8 cellular contexts compared by ENCODE assay signal in the genomic region with DNA sequence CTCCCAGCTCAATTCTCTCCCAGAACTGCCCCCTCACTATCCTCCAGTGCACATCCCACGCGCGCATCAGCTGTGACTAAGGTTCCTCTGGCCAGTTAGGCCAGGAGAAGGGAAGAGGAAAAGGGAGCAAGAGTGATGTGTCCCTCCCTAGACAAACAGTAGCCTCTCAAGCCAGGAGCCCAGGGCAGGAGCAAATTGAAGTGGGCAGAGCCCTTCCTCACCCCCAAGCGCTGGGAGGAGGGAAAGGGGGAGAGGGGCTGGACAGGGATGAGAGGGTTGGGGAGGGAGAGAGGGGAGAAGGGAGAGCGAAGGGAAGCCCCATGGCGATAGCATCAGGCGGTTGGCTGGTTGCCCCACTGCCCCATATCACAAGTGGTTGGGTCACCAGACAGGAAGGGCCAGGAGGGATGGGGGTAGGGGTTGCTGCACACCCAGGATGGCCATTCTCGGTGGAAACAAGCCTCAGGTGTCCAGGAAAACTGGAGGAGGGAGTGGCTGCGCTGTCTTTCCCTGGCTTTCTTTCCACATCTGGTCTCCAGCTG. TPM values are rescaled to one million over a fixed set of nuclear protein-coding genes. Genes with fewer than 3 reads are reported as not detected.
DNase-seq lines count a peak whose midpoint lies in the region; TF ChIP-seq lines count a peak whose summit lies in the region.

No MANE protein-coding gene starts in this region.

- CTCF ChIA-PET in PC-9 (lab: Charles Lee) = no interaction called here

- peak overlapping the region; percentile 84 for H2AFZ ChIP-seq in PC-9

- TSS peak; percentile 46 for BruUV-seq in PC-9 (replicated peaks; lab: Mats Ljungman, UMichigan)

- WGBS in mesodermal cell (ENCODE audit: insufficient coverage in 2 of 2), 2 experiments = 0 to 9% methylated on average over 3 to 4 of the region's 9 CpGs

- peaks cover 47% of the 10 kb centered on the region; the same call in 1 of the 2 replicates for H3F3A ChIP-seq in PC-9 (ENCODE audit: insufficient read depth, low read depth)

- H3K4me1 ChIP-seq in PC-9 (replicated peaks; ENCODE audit: insufficient read depth) = peaks cover 30% of the 10 kb centered on the region
- H3K4me1 ChIP-seq in duodenal mucosa (ENCODE audit: control insufficient read depth in 1 of 2, insufficient read depth in 2 of 2, low read length in 2 of 2) = peaks cover 43 to 55% of the 10 kb centered on the region in 2 donors
- peaks cover 16% of the 10 kb centered on the region for H3K4me1 ChIP-seq in mesodermal cell (ENCODE audit: control insufficient read depth, insufficient read depth, low read length, poor library complexity, severe bottlenecking)
- peaks cover 46% of the 10 kb centered on the region for H3K4me1 ChIP-seq in vagina

- intact Hi-C loops in PC-9 (cut with micrococcal nuclease; ENCODE audit: unreplicated experiment) = loop anchor here (10.0 kb wide), 1 partner anchor 733 kb away; no protein-coding TSS in a partner anchor
- intact Hi-C loops in vagina (cut with DNase I) = loop anchor here (5.0 kb wide), 1 partner anchor 205 kb away; a partner anchor contains a TSS

- H3K4me2 ChIP-seq in PC-9 = peak overlapping the region; percentile 83

- TF ChIP-seq CTCF in PC-9 (conservative IDR thresholded peaks at IDR 0.05) = no peak
- no peak for TF ChIP-seq CTCF in vagina (IDR thresholded peaks at IDR 0.05)

- POLR2A ChIA-PET in PC-9 (lab: Charles Lee; ENCODE audit: unreplicated experiment) = no interaction called here

- peak overlapping the region; percentile 100 for H3K4me3 ChIP-seq in PC-9
- peak overlapping the region; percentile 82 to 97 for H3K4me3 ChIP-seq in duodenal mucosa (ENCODE audit: low read depth in 1 of 2, low read length in 2 of 2)
- H3K4me3 ChIP-seq in mesodermal cell (ENCODE audit: extremely low read depth, insufficient read depth, low read length, poor library complexity, severe bottlenecking) = peak overlapping the region; percentile 88
- peak overlapping the region; percentile 67 to 81 for H3K4me3 ChIP-seq in vagina

- no peak for TF ChIP-seq POLR2A in vagina (IDR thresholded peaks at IDR 0.05)

- H3K27me3 ChIP-seq in PC-9 (ENCODE audit: insufficient read depth, low read depth) = no peaks in the 10 kb centered on the region
- H3K27me3 ChIP-seq in duodenal mucosa (ENCODE audit: control insufficient read depth in 1 of 2, insufficient read depth in 2 of 2, low read length in 2 of 2) = no peaks in the 10 kb centered on the region
- H3K27me3 ChIP-seq in vagina = no peaks in the 10 kb centered on the region

- H3K9ac ChIP-seq in duodenal mucosa (ENCODE audit: low read depth in 1 of 2, low read length in 2 of 2) = peak overlapping the region; percentile 88 to 98

- H4K20me1 ChIP-seq in PC-9 (ENCODE audit: insufficient read depth) = peaks cover 30% of the 10 kb centered on the region

- no peaks in the 10 kb centered on the region for H3K9me2 ChIP-seq in PC-9 (ENCODE audit: insufficient read depth)

- H3K79me2 ChIP-seq in PC-9 (ENCODE audit: low read depth) = peaks cover 21% of the 10 kb centered on the region

- H3K9me3 ChIP-seq in PC-9 (ENCODE audit: insufficient read depth, low read depth) (no peaks in the 10 kb centered on the region), duodenal mucosa (ENCODE audit: control insufficient read depth in 1 of 2, low read length in 2 of 2) (no peaks in the 10 kb centered on the region), mesodermal cell (ENCODE audit: control insufficient read depth, low read length) (no peaks in the 10 kb centered on the region), vagina (no peaks in the 10 kb centered on the region)

- H3K27ac ChIP-seq in PC-9 = peak overlapping the region; percentile 84
- peak overlapping the region; percentile 96 for H3K27ac ChIP-seq in duodenal mucosa (ENCODE audit: low read depth, low read length)
- peak overlapping the region; percentile 96 for H3K27ac ChIP-seq in mesodermal cell (ENCODE audit: low read depth, low read length, severe bottlenecking)
- peak overlapping the region; percentile 100 for H3K27ac ChIP-seq in vagina

- DNase-seq in GM03348 (ENCODE audit: low spot score) = peak; percentile 50
- DNase-seq in PC-9 = peak; percentile 53 to 61
- DNase-seq in vagina (ENCODE audit: extremely low spot score in 2 of 2) = no peak
- DNase-seq in D341Med (ENCODE audit: low spot score) = no peak
- no peak for DNase-seq in AG08396 (ENCODE audit: low spot score)
- DNase-seq in activated CD8-positive, alpha-beta memory T cell treated with anti-CD3 and anti-CD28 coated beads, Interleukin-2, amount 50 U/mL, for 4 hours = no peak

- peaks cover 11% of the 10 kb centered on the region; the same call in 1 of the 2 replicates for H3K36me3 ChIP-seq in PC-9 (ENCODE audit: low read depth)
- peaks cover 13 to 37% of the 10 kb centered on the region in 2 donors for H3K36me3 ChIP-seq in duodenal mucosa (ENCODE audit: control insufficient read depth in 1 of 2, insufficient read depth in 2 of 2, low read length in 2 of 2)
- H3K36me3 ChIP-seq in mesodermal cell (ENCODE audit: control insufficient read depth, insufficient read depth, low read length) = peaks cover 53% of the 10 kb centered on the region
- peaks cover 0 to 24% of the 10 kb centered on the region in 2 donors for H3K36me3 ChIP-seq in vagina

RNA-seq across cellular contexts. Expression of a gene that starts 1.1 kb away (rescaled TPM):
- 434 and 536 TPM in 2 replicates for total RNA-seq in PC-9 (2021)
- polyA plus RNA-seq in mesodermal cell (2013, experiment 1 of 2) = 883 TPM
- 779 TPM for polyA plus RNA-seq in mesodermal cell (2013, experiment 2 of 2)
- 568 TPM for total RNA-seq in vagina

RNA-seq across cellular contexts. Expression of a gene that starts 7.5 kb away (rescaled TPM):
- total RNA-seq in PC-9 (2021) (8.1 and 12.6 TPM in 2 replicates), vagina (10.6 TPM)
- 1.0 TPM for polyA plus RNA-seq in mesodermal cell (2013, experiment 1 of 2)
- polyA plus RNA-seq in mesodermal cell (2013, experiment 2 of 2) = 3.6 TPM

RNA-seq across cellular contexts. Expression of a gene that starts 11.9 kb away (rescaled TPM):
- 81.1 and 101 TPM in 2 replicates for total RNA-seq in PC-9 (2021)
- polyA plus RNA-seq in mesodermal cell (2013, experiment 1 of 2) = 80.5 TPM
- 77.1 TPM for polyA plus RNA-seq in mesodermal cell (2013, experiment 2 of 2)
- 173 TPM for total RNA-seq in vagina

RNA-seq across cellular contexts. Expression of a gene that starts 15.2 kb away (rescaled TPM):
- total RNA-seq in PC-9 (2021) (7.5 and 9.4 TPM in 2 replicates), vagina (7.6 TPM)
- polyA plus RNA-seq in mesodermal cell (2013, experiment 1 of 2) = 22.8 TPM
- 20.3 TPM for polyA plus RNA-seq in mesodermal cell (2013, experiment 2 of 2)

RNA-seq across cellular contexts. Expression of a gene that starts 20.0 kb away (rescaled TPM):
- total RNA-seq in PC-9 (2021) (2.7 and 3.1 TPM in 2 replicates), vagina (23.6 TPM)
- 41.9 TPM for polyA plus RNA-seq in mesodermal cell (2013, experiment 1 of 2)
- 33.4 TPM for polyA plus RNA-seq in mesodermal cell (2013, experiment 2 of 2)

Comparison
In these comparisons a context has a peak if more than half of its experiments do, and no peak if none do; other contexts are left out.
1. DNase-seq: peak in GM03348 (single experiment) and PC-9 (2 of 2); none in vagina (0 of 2), D341Med (single experiment), AG08396 (single experiment) and activated CD8-positive, alpha-beta memory T cell treated with anti-CD3 and anti-CD28 coated beads, Interleukin-2, amount 50 U/mL, for 4 hours (single experiment).
2. Peak in every context shown above with its lines, with median percentiles within 50 percentile points of each other: H3K27ac ChIP-seq and H3K4me3 ChIP-seq.